In genomic region chr14:56797569-56798446, GRCh38 we compare ENCODE assay signal across 12 cellular contexts. TPM values are rescaled to one million over a fixed set of nuclear protein-coding genes. Genes with fewer than 3 reads are reported as not detected.
A peak's percentile ranks its signal among the peaks of the same experiment; 100 is the strongest.
DNase-seq lines count a peak whose midpoint lies in the region; ATAC-seq and TF ChIP-seq lines count a peak whose summit lies in the region.
"Had no signal": no experiment of that assay in that cellular context is flagged by ENCODE, and none has a peak within 500 bp of the region (broad histone marks: within the 10 kb centered on the region; RNA-seq: fewer than 3 reads in every experiment).

No MANE protein-coding gene starts in this region.

- H3K36me3 Mint-ChIP-seq in CD8-positive, alpha-beta memory T cell: no peaks in the 10 kb centered on the region

- TF ChIP-seq CTCF in lung (IDR thresholded peaks at IDR 0.05; ENCODE audit: control extremely low read depth, extremely low read depth): no peak

- no peak overlapping the region for H3K9ac ChIP-seq in duodenal mucosa (ENCODE audit: low read depth in 1 of 2, low read length in 2 of 2)
- H3K9ac ChIP-seq in subcutaneous abdominal adipose tissue (ENCODE audit: low read length in 5 of 5): no peak overlapping the region

- CTCF ChIA-PET in CD8-positive, alpha-beta memory T cell (lab: Charles Lee): interaction anchor here (1.2 kb wide), 1 partner anchor 9 kb away, joined by 3 read pairs; no protein-coding TSS in a partner anchor

- H3K4me3 Mint-ChIP-seq in CD8-positive, alpha-beta memory T cell: peak overlapping the region in 2 of 7 donors; percentile 19 to 32

- intact Hi-C loops in head of caudate nucleus (cut with DNase I): no loop called here

- POLR2A ChIA-PET in CD8-positive, alpha-beta memory T cell (lab: Charles Lee): no interaction called here

- peaks cover 4 to 8% of the 10 kb centered on the region in 2 donors for H3K4me1 ChIP-seq in duodenal mucosa (ENCODE audit: control insufficient read depth in 1 of 2, insufficient read depth in 2 of 2, low read length in 2 of 2)
- H3K4me1 ChIP-seq in lung (ENCODE audit: control insufficient read depth in 2 of 2, insufficient read depth in 2 of 2, low read length in 2 of 2): peaks cover 0 to 18% of the 10 kb centered on the region in 2 donors
- peaks cover 0 to 28% (median 20%) of the 10 kb centered on the region in 5 donors for H3K4me1 ChIP-seq in subcutaneous abdominal adipose tissue (ENCODE audit: control insufficient read depth in 5 of 5, insufficient read depth in 5 of 5, low read length in 5 of 5)
- no peaks in the 10 kb centered on the region for H3K4me1 ChIP-seq in CD8-positive, alpha-beta memory T cell (ENCODE audit: insufficient read depth, low read length)

- no peaks in the 10 kb centered on the region for H3K36me3 ChIP-seq in duodenal mucosa (ENCODE audit: control insufficient read depth in 1 of 2, insufficient read depth in 2 of 2, low read length in 2 of 2)
- H3K36me3 ChIP-seq in lung (ENCODE audit: control insufficient read depth in 2 of 2, insufficient read depth in 2 of 2, low read length in 2 of 2): no peaks in the 10 kb centered on the region
- H3K36me3 ChIP-seq in subcutaneous abdominal adipose tissue (ENCODE audit: control insufficient read depth in 5 of 5, insufficient read depth in 5 of 5, low read length in 5 of 5): no peaks in the 10 kb centered on the region
- no peaks in the 10 kb centered on the region for H3K36me3 ChIP-seq in CD8-positive, alpha-beta memory T cell (ENCODE audit: insufficient read depth, low read length)

- H3K27me3 Mint-ChIP-seq in CD8-positive, alpha-beta memory T cell: peaks cover 66 to 81% of the 10 kb centered on the region in 2 donors

- H3K9me3 Mint-ChIP-seq in CD8-positive, alpha-beta memory T cell: peaks cover 0 to 9% (median 4%) of the 10 kb centered on the region in 5 donors

- H3K4me3 ChIP-seq in duodenal mucosa (ENCODE audit: low read depth in 1 of 2, low read length in 2 of 2): peak overlapping the region; percentile 8 to 21
- H3K4me3 ChIP-seq in lung: no peak overlapping the region
- peak overlapping the region in 3 of 5 donors; percentile 21 to 37 (median 32) for H3K4me3 ChIP-seq in subcutaneous abdominal adipose tissue (ENCODE audit: low read depth in 1 of 5, low read length in 5 of 5)
- no peak overlapping the region for H3K4me3 ChIP-seq in CD8-positive, alpha-beta memory T cell (ENCODE audit: low read length)

- H3K9me3 ChIP-seq in duodenal mucosa (ENCODE audit: control insufficient read depth in 1 of 2, low read length in 2 of 2) (no peaks in the 10 kb centered on the region), lung (ENCODE audit: control insufficient read depth in 2 of 2, insufficient read depth in 1 of 2, low read length in 1 of 2) (peaks cover 0 to 19% of the 10 kb centered on the region in 2 donors), subcutaneous abdominal adipose tissue (ENCODE audit: control insufficient read depth in 5 of 5, low read length in 5 of 5) (peaks cover 0 to 2% (median 0%) of the 10 kb centered on the region in 5 donors)
- no peaks in the 10 kb centered on the region for H3K9me3 ChIP-seq in CD8-positive, alpha-beta memory T cell (ENCODE audit: low read length)

- ATAC-seq in lung (ENCODE audit: insufficient read depth, low FRiP score): peak; percentile 16

- H3K27ac ChIP-seq in duodenal mucosa (ENCODE audit: low read depth, low read length) (no peak overlapping the region), lung (ENCODE audit: low read depth in 1 of 2, low read length in 1 of 2) (no peak overlapping the region), subcutaneous abdominal adipose tissue (ENCODE audit: low read depth, low read length) (no peak overlapping the region)
- no peak overlapping the region for H3K27ac ChIP-seq in CD8-positive, alpha-beta memory T cell (ENCODE audit: low read depth, low read length)
- H3K27ac ChIP-seq: 22Rv1, RWPE1 had no signal

- no peak overlapping the region for H3K27ac Mint-ChIP-seq in CD8-positive, alpha-beta memory T cell

- 4% methylated on average over 75 to 77 of the region's 77 CpGs for WGBS in lung, 2 donors

- peaks cover 7 to 11% (median 9%) of the 10 kb centered on the region in 3 donors for H3K4me1 Mint-ChIP-seq in CD8-positive, alpha-beta memory T cell

- peaks cover 93 to 99% of the 10 kb centered on the region in 2 donors for H3K27me3 ChIP-seq in duodenal mucosa (ENCODE audit: control insufficient read depth in 1 of 2, insufficient read depth in 2 of 2, low read length in 2 of 2)
- H3K27me3 ChIP-seq in lung (ENCODE audit: control insufficient read depth, insufficient read depth): peaks cover 18% of the 10 kb centered on the region
- H3K27me3 ChIP-seq in subcutaneous abdominal adipose tissue (ENCODE audit: control insufficient read depth in 5 of 5, insufficient read depth in 4 of 5, low read length in 5 of 5): peaks cover 57 to 93% (median 84%) of the 10 kb centered on the region in 5 donors
- H3K27me3 ChIP-seq in CD8-positive, alpha-beta memory T cell (ENCODE audit: insufficient read depth, low read length, poor library complexity, severe bottlenecking): peaks cover 24% of the 10 kb centered on the region

- DNase-seq in NCI-H82 (lab: John Stamatoyannopoulos, UW) (peak; percentile 91), NCI-H82 treated with DMSO at 0.1 percent for 48 hours (lab: John Stamatoyannopoulos, UW; ENCODE audit: unreplicated experiment) (no peak), lung (ENCODE audit: low spot score) (no peak), head of caudate nucleus (no peak)
- DNase-seq in stimulated activated CD4-positive, alpha-beta T cell treated with anti-CD3 and anti-CD28 coated beads, Interleukin-4, amount 100 ng/mL, for 24 hours: no peak
- no peak for DNase-seq in CD8-positive, alpha-beta memory T cell
- DNase-seq: central memory CD4-positive, alpha-beta T cell; NCI-H446 had no signal

RNA-seq across cellular contexts. Expression of gene OTX2, which starts 12.5 kb away (rescaled TPM):
- not detected for total RNA-seq in lung
- polyA plus RNA-seq in lung: not detected
- not detected for total RNA-seq in CD8-positive, alpha-beta memory T cell
- not detected for polyA plus RNA-seq in CD8-positive, alpha-beta memory T cell

Comparison
In these comparisons a context has a peak if more than half of its experiments do, and no peak if none do; other contexts are left out.
1. H3K4me3 ChIP-seq: peak in duodenal mucosa (2 of 2) and subcutaneous abdominal adipose tissue (3 of 5); none in lung (single experiment) and CD8-positive, alpha-beta memory T cell (single experiment).